28 cellular contexts compared by ENCODE assay signal in the genomic region with DNA sequence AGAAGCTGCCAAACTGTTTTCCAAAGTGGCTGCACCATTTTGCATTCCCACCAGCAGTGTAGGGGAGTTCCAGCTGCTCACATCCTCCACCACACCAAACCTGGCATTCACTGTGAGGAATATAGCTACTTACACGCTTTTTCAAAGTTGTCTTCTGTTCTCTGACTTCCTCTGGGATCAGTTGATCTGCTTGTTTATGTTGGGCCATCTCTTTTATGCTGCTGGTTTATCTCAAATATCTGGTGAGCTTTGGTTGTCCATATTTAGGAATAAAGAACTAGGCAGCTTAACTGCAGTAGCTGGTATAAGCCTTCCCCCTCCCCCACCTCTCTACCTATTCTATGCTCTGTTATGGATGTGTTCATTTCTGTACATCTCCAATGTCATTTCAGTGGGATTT.
"Had no signal": no experiment of that assay in that cellular context is flagged by ENCODE, and none has a peak within 500 bp of the region (broad histone marks: within the 10 kb centered on the region; RNA-seq: fewer than 3 reads in every experiment).

No MANE protein-coding gene starts in this region.

- H3K27me3 ChIP-seq: pancreas, suprapubic skin, testis, tibial artery, upper lobe of left lung, vagina had no signal

- FAIRE-seq: pancreas, small intestine, urothelium cell line had no signal

- H3K9me3 ChIP-seq: neutrophil, pancreas, prostate gland, suprapubic skin, testis, tibial artery, upper lobe of left lung, vagina had no signal

- H3K36me3 Mint-ChIP-seq: naive B cell; naive thymus-derived CD8-positive, alpha-beta T cell; natural killer cell treated with Interleukin-12 subunit alpha and Interleukin-12 subunit beta and Interleukin-15 and Interleukin-18, amount 100 ng/mL, for 72 hours; stimulated activated effector memory CD8-positive, alpha-beta T cell treated with anti-CD3 and anti-CD28 coated beads, Interleukin-12 subunit alpha, Interleukin-12 subunit beta, amount 100 ng/mL, for 72 hours had no signal

- H3K9me3 Mint-ChIP-seq: naive B cell; naive thymus-derived CD8-positive, alpha-beta T cell; natural killer cell treated with Interleukin-12 subunit alpha and Interleukin-12 subunit beta and Interleukin-15 and Interleukin-18, amount 100 ng/mL, for 72 hours; nephron progenitor cell; neural crest cell; stimulated activated effector memory CD8-positive, alpha-beta T cell treated with anti-CD3 and anti-CD28 coated beads, Interleukin-12 subunit alpha, Interleukin-12 subunit beta, amount 100 ng/mL, for 72 hours; stimulated activated naive B cell treated with anti-CD40 and anti-IgM and Interleukin-4, amounts not matched to agents 10 μg/mL and 1 μg/mL and 100 μg/mL, for 72 hours; stimulated activated naive CD8-positive, alpha-beta T cell treated with anti-CD3 and anti-CD28 coated beads, Interleukin-15, Interleukin-2, amounts not matched to agents 100 ng/mL and 50 ng/mL, for 24 hours had no signal

- ATAC-seq: naive thymus-derived CD8-positive, alpha-beta T cell; natural killer cell treated with Interleukin-12 subunit alpha and Interleukin-12 subunit beta and Interleukin-15 and Interleukin-18, amount 100 ng/mL, for 72 hours; pancreas; right cardiac atrium; sciatic nerve; stimulated activated effector memory CD8-positive, alpha-beta T cell treated with anti-CD3 and anti-CD28 coated beads, Interleukin-12 subunit alpha, Interleukin-12 subunit beta, amount 100 ng/mL, for 72 hours; stimulated activated naive B cell treated with anti-CD40 and anti-IgM and Interleukin-4, amounts not matched to agents 10 μg/mL and 1 μg/mL and 100 μg/mL, for 72 hours had no signal

- H3K36me3 ChIP-seq: neutrophil, pancreas, prostate gland, suprapubic skin, tibial artery, upper lobe of left lung, vagina had no signal

- H3K27ac Mint-ChIP-seq: natural killer cell treated with Interleukin-12 subunit alpha and Interleukin-12 subunit beta and Interleukin-15 and Interleukin-18, amount 100 ng/mL, for 72 hours; nephron progenitor cell; stimulated activated effector memory CD8-positive, alpha-beta T cell treated with anti-CD3 and anti-CD28 coated beads, Interleukin-12 subunit alpha, Interleukin-12 subunit beta, amount 100 ng/mL, for 72 hours; stimulated activated naive B cell treated with anti-CD40 and anti-IgM and Interleukin-4, amounts not matched to agents 10 μg/mL and 1 μg/mL and 100 μg/mL, for 72 hours; stimulated activated naive CD8-positive, alpha-beta T cell treated with anti-CD3 and anti-CD28 coated beads, Interleukin-15, Interleukin-2, amounts not matched to agents 100 ng/mL and 50 ng/mL, for 24 hours had no signal

- H3K4me1 ChIP-seq: pancreas, prostate gland, testis, upper lobe of left lung had no signal

- H3K4me3 ChIP-seq: pancreas, prostate gland, suprapubic skin, testis, tibial artery, upper lobe of left lung, vagina had no signal

- H3K4me3 Mint-ChIP-seq: naive B cell; naive thymus-derived CD8-positive, alpha-beta T cell; natural killer cell treated with Interleukin-12 subunit alpha and Interleukin-12 subunit beta and Interleukin-15 and Interleukin-18, amount 100 ng/mL, for 72 hours; nephron progenitor cell; neural crest cell; stimulated activated effector memory CD8-positive, alpha-beta T cell treated with anti-CD3 and anti-CD28 coated beads, Interleukin-12 subunit alpha, Interleukin-12 subunit beta, amount 100 ng/mL, for 72 hours; stimulated activated naive B cell treated with anti-CD40 and anti-IgM and Interleukin-4, amounts not matched to agents 10 μg/mL and 1 μg/mL and 100 μg/mL, for 72 hours; stimulated activated naive CD8-positive, alpha-beta T cell treated with anti-CD3 and anti-CD28 coated beads, Interleukin-15, Interleukin-2, amounts not matched to agents 100 ng/mL and 50 ng/mL, for 24 hours had no signal

- H3K27ac ChIP-seq: neutrophil, pancreas, prostate gland, suprapubic skin, testis, tibial artery, upper lobe of left lung, vagina had no signal

- DNase-seq: naive B cell; naive thymus-derived CD8-positive, alpha-beta T cell; nephron progenitor cell; nucleus accumbens; pancreas; right cardiac atrium; small intestine; stimulated activated CD4-positive, alpha-beta T cell treated with anti-CD3 and anti-CD28 coated beads, Interleukin-15, amount 100 ng/mL, for 24 hours; stimulated activated CD4-positive, alpha-beta T cell treated with anti-CD3 and anti-CD28 coated beads, Interleukin-2, amount 100 ng/mL, for 24 hours; stimulated activated CD4-positive, alpha-beta T cell treated with anti-CD3 and anti-CD28 coated beads, Interleukin-2, amount 100 ng/mL, for 48 hours; stimulated activated CD4-positive, alpha-beta T cell treated with anti-CD3 and anti-CD28 coated beads, Interleukin-4, amount 100 ng/mL, for 24 hours; stimulated activated naive B cell treated with anti-CD40 and anti-IgM and Interleukin-4, amounts not matched to agents 10 μg/mL and 1 μg/mL and 100 μg/mL, for 72 hours; stimulated activated naive CD4-positive, alpha-beta T cell treated with Interleukin-2 at 50 U/mL for 16 hours; substantia nigra; testis; tibial artery; trophoblast cell; upper lobe of left lung had no signal
